ENCODE assay signal across 4 cellular contexts in the genomic region with DNA sequence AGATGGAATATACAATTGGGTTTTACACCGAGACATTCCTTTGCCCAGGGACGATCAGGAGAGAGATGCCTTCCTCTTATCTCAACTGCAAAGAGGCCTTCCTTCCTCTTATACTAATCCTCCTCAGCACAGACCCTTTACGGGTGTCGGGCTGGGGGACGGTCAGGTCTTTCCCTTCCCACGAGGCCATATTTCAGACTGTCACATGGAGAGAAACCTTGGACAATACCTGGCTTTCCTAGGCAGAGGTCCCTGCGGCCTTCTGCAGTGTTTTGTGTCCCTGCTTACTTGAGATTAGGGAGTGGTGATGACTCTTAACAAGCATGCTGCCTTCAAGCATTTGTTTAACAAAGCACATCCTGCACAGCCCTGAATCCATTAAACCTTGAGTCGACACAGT. TPM values are rescaled to one million over a fixed set of nuclear protein-coding genes. Genes with fewer than 3 reads are reported as not detected.
"Had no signal": no experiment of that assay in that cellular context is flagged by ENCODE, and none has a peak within 500 bp of the region (broad histone marks: within the 10 kb centered on the region; RNA-seq: fewer than 3 reads in every experiment).

No MANE protein-coding gene starts in this region.

RNA-seq across cellular contexts. Expression of a gene that starts 5.3 kb away (rescaled TPM):
- total RNA-seq: LHCN-M2, M059J, MCF 10A, NCI-H460 had no signal
